In genomic region chr2:127193948-127194267, GRCh38 we compare ENCODE assay signal across 19 cellular contexts. TPM values are rescaled to one million over a fixed set of nuclear protein-coding genes. Genes with fewer than 3 reads are reported as not detected.
DNase-seq lines count a peak whose midpoint lies in the region; ATAC-seq, FAIRE-seq and TF ChIP-seq lines count a peak whose summit lies in the region.
"Had no signal": no experiment of that assay in that cellular context is flagged by ENCODE, and none has a peak within 500 bp of the region (broad histone marks: within the 10 kb centered on the region; RNA-seq: fewer than 3 reads in every experiment).

No MANE protein-coding gene starts in this region.

- DNase-seq in GM04503 (ENCODE audit: low read depth) (peak; percentile 89), body of pancreas (no peak), left ventricle myocardium superior (no peak), smooth muscle cell (lab: John Stamatoyannopoulos, UW; ENCODE audit: unreplicated experiment) (no peak), small intestine (no peak), cerebellar nuclear complex (lab: John Stamatoyannopoulos, UW) (no peak)
- no peak for DNase-seq in activated naive CD8-positive, alpha-beta T cell treated with anti-CD3 and anti-CD28 coated beads, Interleukin-2, amount 50 U/mL, for 24 hours
- DNase-seq: activated effector memory CD4-positive, alpha-beta T cell treated with anti-CD3 and anti-CD28 coated beads, Interleukin-2, amount 50 U/mL, for 16 hours; CD4-positive, CD25-positive, alpha-beta regulatory T cell; central memory CD4-positive, alpha-beta T cell; erythroblast; KG1; midbrain; NCI-H1417 treated with DMSO at 0.1 percent for 48 hours; NCI-H226; stimulated activated CD4-positive, alpha-beta T cell treated with anti-CD3 and anti-CD28 coated beads, Interleukin-1b, Interleukin-23, amount 100 ng/mL, for 48 hours; stimulated activated CD8-positive, alpha-beta memory T cell treated with anti-CD3 and anti-CD28 coated beads, Interleukin-4, amount 100 ng/mL, for 48 hours; transverse colon had no signal

- H3K79me2 ChIP-seq in smooth muscle cell (ENCODE audit: low read depth), result no peaks in the 10 kb centered on the region

- H3K27ac Mint-ChIP-seq in activated naive CD8-positive, alpha-beta T cell treated with anti-CD3 and anti-CD28 coated beads, Interleukin-2, amount 50 U/mL, for 24 hours, result no peak overlapping the region
- H3K27ac Mint-ChIP-seq: CD4-positive, CD25-positive, alpha-beta regulatory T cell had no signal

- peaks cover 3% of the 10 kb centered on the region for H3K9me3 Mint-ChIP-seq in activated naive CD8-positive, alpha-beta T cell treated with anti-CD3 and anti-CD28 coated beads, Interleukin-2, amount 50 U/mL, for 24 hours

- 40 to 57% methylated on average over 5 of the region's 5 CpGs for WGBS in body of pancreas, 2 donors
- WGBS in smooth muscle cell (ENCODE audit: low lambda C conversion rate), result 56% methylated on average over 5 of the region's 5 CpGs
- WGBS in small intestine, 3 donors, result 65 to 77% (median 73%) methylated on average over 5 of the region's 5 CpGs

- no peak overlapping the region for H3K4me3 Mint-ChIP-seq in activated naive CD8-positive, alpha-beta T cell treated with anti-CD3 and anti-CD28 coated beads, Interleukin-2, amount 50 U/mL, for 24 hours
- H3K4me3 Mint-ChIP-seq: CD4-positive, CD25-positive, alpha-beta regulatory T cell had no signal

- H3K4me1 Mint-ChIP-seq in activated naive CD8-positive, alpha-beta T cell treated with anti-CD3 and anti-CD28 coated beads, Interleukin-2, amount 50 U/mL, for 24 hours, result peaks cover 6% of the 10 kb centered on the region

- no peaks in the 10 kb centered on the region for H4K20me1 ChIP-seq in smooth muscle cell (ENCODE audit: low read depth)

- ATAC-seq in body of pancreas (peak; percentile 58), left ventricle myocardium superior (peak; percentile 37)
- no peak for ATAC-seq in activated naive CD8-positive, alpha-beta T cell treated with anti-CD3 and anti-CD28 coated beads, Interleukin-2, amount 50 U/mL, for 24 hours

- FAIRE-seq in small intestine (lab: Jason Lieb, UNC), result no peak
- FAIRE-seq: pancreas had no signal

- no peak overlapping the region for H3K9ac ChIP-seq in smooth muscle cell (ENCODE audit: low read depth)

- H3K4me3 ChIP-seq in body of pancreas, result no peak overlapping the region
- H3K4me3 ChIP-seq in smooth muscle cell, result no peak overlapping the region
- no peak overlapping the region for H3K4me3 ChIP-seq in small intestine (ENCODE audit: low read depth in 1 of 2, low read length in 2 of 2)
- H3K4me3 ChIP-seq: pancreas, transverse colon had no signal

- TF ChIP-seq CTCF in body of pancreas (IDR thresholded peaks at IDR 0.05), result no peak
- no peak for TF ChIP-seq CTCF in smooth muscle cell (IDR thresholded peaks at IDR 0.05; ENCODE audit: borderline replicate concordance, insufficient read depth, poor library complexity, severe bottlenecking)

- H3K36me3 ChIP-seq in body of pancreas (replicated peaks in 1 of 2; ENCODE audit: insufficient read depth in 1 of 2, low read depth in 2 of 2), result no peaks in the 10 kb centered on the region
- no peaks in the 10 kb centered on the region for H3K36me3 ChIP-seq in smooth muscle cell (ENCODE audit: low read depth)
- H3K36me3 ChIP-seq in small intestine (ENCODE audit: control insufficient read depth in 2 of 2, insufficient read depth in 2 of 2, low read length in 2 of 2), result no peaks in the 10 kb centered on the region
- H3K36me3 ChIP-seq: pancreas, transverse colon had no signal

- no peak overlapping the region for H2AFZ ChIP-seq in smooth muscle cell (ENCODE audit: low read depth)

- H3K27ac ChIP-seq in body of pancreas (peak overlapping the region in 2 of 4 donors; percentile 10 to 52), smooth muscle cell (ENCODE audit: low read depth) (peak overlapping the region; percentile 54), small intestine (ENCODE audit: low read depth in 1 of 2, low read length in 1 of 2) (no peak overlapping the region)

- H3K4me2 ChIP-seq in smooth muscle cell, result peak overlapping the region; percentile 68

- H3K27me3 ChIP-seq in body of pancreas, result no peaks in the 10 kb centered on the region
- no peaks in the 10 kb centered on the region for H3K27me3 ChIP-seq in smooth muscle cell (ENCODE audit: low read depth)
- no peaks in the 10 kb centered on the region for H3K27me3 ChIP-seq in small intestine (ENCODE audit: control insufficient read depth in 2 of 2, insufficient read depth in 2 of 2, low read length in 2 of 2)
- H3K27me3 ChIP-seq: pancreas, transverse colon had no signal

- intact Hi-C loops in body of pancreas (cut with DNase I), result no loop called here
- intact Hi-C loops in left ventricle myocardium superior (cut with micrococcal nuclease), result no loop called here

- peaks cover 4% of the 10 kb centered on the region for H3K4me1 ChIP-seq in body of pancreas
- peaks cover 11% of the 10 kb centered on the region for H3K4me1 ChIP-seq in smooth muscle cell (ENCODE audit: low read depth)
- H3K4me1 ChIP-seq in small intestine (ENCODE audit: control insufficient read depth in 2 of 2, insufficient read depth in 1 of 2, low read depth in 1 of 2, low read length in 1 of 2), result no peaks in the 10 kb centered on the region
- H3K4me1 ChIP-seq: pancreas had no signal

- H3K36me3 Mint-ChIP-seq in activated naive CD8-positive, alpha-beta T cell treated with anti-CD3 and anti-CD28 coated beads, Interleukin-2, amount 50 U/mL, for 24 hours (ENCODE audit: low read depth), result no peaks in the 10 kb centered on the region
- H3K36me3 Mint-ChIP-seq: CD4-positive, CD25-positive, alpha-beta regulatory T cell had no signal

- H3K27me3 Mint-ChIP-seq in activated naive CD8-positive, alpha-beta T cell treated with anti-CD3 and anti-CD28 coated beads, Interleukin-2, amount 50 U/mL, for 24 hours, result peaks cover 3% of the 10 kb centered on the region
- H3K27me3 Mint-ChIP-seq: CD4-positive, CD25-positive, alpha-beta regulatory T cell had no signal

- H3K9me3 ChIP-seq in body of pancreas, result no peaks in the 10 kb centered on the region
- peaks cover 4% of the 10 kb centered on the region for H3K9me3 ChIP-seq in smooth muscle cell (replicated peaks; ENCODE audit: low read depth)
- no peaks in the 10 kb centered on the region for H3K9me3 ChIP-seq in small intestine (ENCODE audit: control insufficient read depth, low read depth)
- H3K9me3 ChIP-seq: pancreas, transverse colon had no signal

- TF ChIP-seq POLR2A in body of pancreas (IDR thresholded peaks at IDR 0.05), result no peak

- no peaks in the 10 kb centered on the region for H3F3A ChIP-seq in smooth muscle cell (ENCODE audit: low read depth)

RNA-seq across cellular contexts. Expression of gene CYP27C1, which starts 26.2 kb away (rescaled TPM):
- total RNA-seq in body of pancreas (under 1 TPM in 1 of 2 donors, not detected in 1; 0.52 TPM), left ventricle myocardium superior (0.10 TPM), smooth muscle cell (1.1 and 2.0 TPM in 2 replicates)
- polyA plus RNA-seq in smooth muscle cell (3.8 and 5.0 TPM in 2 replicates), small intestine (under 1 TPM in 1 of 3 donors, not detected in 2; 0.24 TPM)
- total RNA-seq: CD4-positive, CD25-positive, alpha-beta regulatory T cell had no signal
- polyA plus RNA-seq: CD4-positive, CD25-positive, alpha-beta regulatory T cell had no signal
